15 cellular contexts compared by ENCODE assay signal in the genomic region with DNA sequence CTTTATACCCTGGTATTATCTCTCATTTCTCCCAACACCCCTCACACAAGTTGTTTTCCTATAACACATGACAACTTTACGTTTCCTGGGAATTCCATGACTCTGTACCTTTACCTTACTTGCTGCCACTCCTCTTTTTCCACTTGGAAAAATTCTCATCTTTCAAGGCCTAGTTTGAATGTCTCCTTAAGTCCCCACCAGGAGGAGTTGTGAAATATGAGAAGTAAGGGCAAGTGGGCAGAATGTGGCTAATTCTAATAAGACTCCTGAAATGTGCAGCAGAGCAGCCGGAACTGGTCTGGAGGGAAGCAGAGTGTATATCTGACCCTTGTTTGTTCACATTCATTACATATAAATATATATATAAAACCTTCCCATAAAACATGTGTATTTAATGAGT. TPM values are rescaled to one million over a fixed set of nuclear protein-coding genes. Genes with fewer than 3 reads are reported as not detected.
DNase-seq lines count a peak whose midpoint lies in the region; ATAC-seq and TF ChIP-seq lines count a peak whose summit lies in the region.
"Had no signal": no experiment of that assay in that cellular context is flagged by ENCODE, and none has a peak within 500 bp of the region (broad histone marks: within the 10 kb centered on the region; RNA-seq: fewer than 3 reads in every experiment).

No MANE protein-coding gene starts in this region.

- no peaks in the 10 kb centered on the region for H3K79me2 ChIP-seq in neural cell (replicated peaks; ENCODE audit: insufficient read depth, low read length)

- H3K4me3 ChIP-seq in fibroblast of mammary gland (ENCODE audit: control insufficient read depth, low read depth, low read length) (no peak overlapping the region), neural cell (ENCODE audit: low read length) (no peak overlapping the region)

- H3F3A ChIP-seq in neural cell (ENCODE audit: insufficient read depth, low read length, poor library complexity, severe bottlenecking), result no peaks in the 10 kb centered on the region

- TF ChIP-seq CTCF in fibroblast of mammary gland (conservative IDR thresholded peaks at IDR 0.05; ENCODE audit: control insufficient read depth, insufficient read depth, low read depth, low read length) (no peak), neural cell (IDR thresholded peaks at IDR 0.05; ENCODE audit: poor library complexity, severe bottlenecking) (no peak)

- H3K4me2 ChIP-seq in neural cell (ENCODE audit: low read length), result peak overlapping the region; percentile 5

- H3K9me3 ChIP-seq in neural cell (ENCODE audit: low read length), result no peaks in the 10 kb centered on the region

- no peak for TF ChIP-seq RAD21 in neural cell (conservative IDR thresholded peaks at IDR 0.05)

- no peak for ATAC-seq in stimulated activated memory B cell treated with anti-CD40 and anti-IgM and Interleukin-4, amounts not matched to agents 10 μg/mL and 1 μg/mL and 100 μg/mL, for 72 hours
- no peak for ATAC-seq in left lobe of liver
- ATAC-seq: stimulated activated effector memory CD8-positive, alpha-beta T cell treated with anti-CD3 and anti-CD28 coated beads, Interleukin-12 subunit alpha, Interleukin-12 subunit beta, amount 100 ng/mL, for 72 hours had no signal

- no peak overlapping the region for H3K4me3 Mint-ChIP-seq in stimulated activated memory B cell treated with anti-CD40 and anti-IgM and Interleukin-4, amounts not matched to agents 10 μg/mL and 1 μg/mL and 100 μg/mL, for 72 hours
- H3K4me3 Mint-ChIP-seq: stimulated activated effector memory CD8-positive, alpha-beta T cell treated with anti-CD3 and anti-CD28 coated beads, Interleukin-12 subunit alpha, Interleukin-12 subunit beta, amount 100 ng/mL, for 72 hours had no signal

- H3K27me3 Mint-ChIP-seq in stimulated activated memory B cell treated with anti-CD40 and anti-IgM and Interleukin-4, amounts not matched to agents 10 μg/mL and 1 μg/mL and 100 μg/mL, for 72 hours, result no peaks in the 10 kb centered on the region
- H3K27me3 Mint-ChIP-seq: progenitor cell of endocrine pancreas had no signal

- H4K20me1 ChIP-seq in neural cell (ENCODE audit: insufficient read depth), result no peaks in the 10 kb centered on the region

- no peak overlapping the region for H2AFZ ChIP-seq in neural cell (ENCODE audit: low read depth, low read length)

- no peak for TF ChIP-seq EP300 in neural cell (conservative IDR thresholded peaks at IDR 0.05; ENCODE audit: poor library complexity, severe bottlenecking)

- peak overlapping the region; percentile 90 for H3K27ac ChIP-seq in neural cell (ENCODE audit: low read length)

- H3K27ac Mint-ChIP-seq in stimulated activated memory B cell treated with anti-CD40 and anti-IgM and Interleukin-4, amounts not matched to agents 10 μg/mL and 1 μg/mL and 100 μg/mL, for 72 hours, result no peak overlapping the region
- H3K27ac Mint-ChIP-seq: progenitor cell of endocrine pancreas; stimulated activated effector memory CD8-positive, alpha-beta T cell treated with anti-CD3 and anti-CD28 coated beads, Interleukin-12 subunit alpha, Interleukin-12 subunit beta, amount 100 ng/mL, for 72 hours had no signal

- H3K9ac ChIP-seq in neural cell (ENCODE audit: low read length), result no peak overlapping the region

- H3K4me1 Mint-ChIP-seq in stimulated activated memory B cell treated with anti-CD40 and anti-IgM and Interleukin-4, amounts not matched to agents 10 μg/mL and 1 μg/mL and 100 μg/mL, for 72 hours, result no peaks in the 10 kb centered on the region
- H3K4me1 Mint-ChIP-seq: stimulated activated effector memory CD8-positive, alpha-beta T cell treated with anti-CD3 and anti-CD28 coated beads, Interleukin-12 subunit alpha, Interleukin-12 subunit beta, amount 100 ng/mL, for 72 hours had no signal

- no peaks in the 10 kb centered on the region for H3K27me3 ChIP-seq in neural cell (ENCODE audit: insufficient read depth, low read depth, low read length)

- peak; percentile 3 for DNase-seq in EL
- DNase-seq in RPMI7951 (ENCODE audit: low read depth), result peak; percentile 6
- peak; percentile 25 for DNase-seq in fibroblast of mammary gland (ENCODE audit: low read depth)
- no peak for DNase-seq in GF-D8 (lab: John Stamatoyannopoulos, UW)
- no peak for DNase-seq in DMS153 (lab: John Stamatoyannopoulos, UW)
- no peak for DNase-seq in left lobe of liver (ENCODE audit: low spot score)
- DNase-seq: activated CD4-positive, alpha-beta T cell treated with anti-CD3 and anti-CD28 coated beads, Interleukin-2, amount 50 U/mL, for 4 hours; NCI-H1436; NCI-H69; Right ventricle myocardium superior; T1000 had no signal

- no peaks in the 10 kb centered on the region for H3K9me3 Mint-ChIP-seq in stimulated activated memory B cell treated with anti-CD40 and anti-IgM and Interleukin-4, amounts not matched to agents 10 μg/mL and 1 μg/mL and 100 μg/mL, for 72 hours
- H3K9me3 Mint-ChIP-seq: stimulated activated effector memory CD8-positive, alpha-beta T cell treated with anti-CD3 and anti-CD28 coated beads, Interleukin-12 subunit alpha, Interleukin-12 subunit beta, amount 100 ng/mL, for 72 hours had no signal

- no peaks in the 10 kb centered on the region for H3K36me3 ChIP-seq in neural cell (ENCODE audit: insufficient read depth, low read length)

- H3K36me3 Mint-ChIP-seq in stimulated activated memory B cell treated with anti-CD40 and anti-IgM and Interleukin-4, amounts not matched to agents 10 μg/mL and 1 μg/mL and 100 μg/mL, for 72 hours, result peaks cover 7% of the 10 kb centered on the region

- no peaks in the 10 kb centered on the region for H3K9me2 ChIP-seq in neural cell (ENCODE audit: insufficient read depth, low read length)

TF ChIP-seq in neural cell, 6 proteins besides CTCF, POLR2A, EP300 and RAD21:
- TF ChIP-seq, protein P1, sequence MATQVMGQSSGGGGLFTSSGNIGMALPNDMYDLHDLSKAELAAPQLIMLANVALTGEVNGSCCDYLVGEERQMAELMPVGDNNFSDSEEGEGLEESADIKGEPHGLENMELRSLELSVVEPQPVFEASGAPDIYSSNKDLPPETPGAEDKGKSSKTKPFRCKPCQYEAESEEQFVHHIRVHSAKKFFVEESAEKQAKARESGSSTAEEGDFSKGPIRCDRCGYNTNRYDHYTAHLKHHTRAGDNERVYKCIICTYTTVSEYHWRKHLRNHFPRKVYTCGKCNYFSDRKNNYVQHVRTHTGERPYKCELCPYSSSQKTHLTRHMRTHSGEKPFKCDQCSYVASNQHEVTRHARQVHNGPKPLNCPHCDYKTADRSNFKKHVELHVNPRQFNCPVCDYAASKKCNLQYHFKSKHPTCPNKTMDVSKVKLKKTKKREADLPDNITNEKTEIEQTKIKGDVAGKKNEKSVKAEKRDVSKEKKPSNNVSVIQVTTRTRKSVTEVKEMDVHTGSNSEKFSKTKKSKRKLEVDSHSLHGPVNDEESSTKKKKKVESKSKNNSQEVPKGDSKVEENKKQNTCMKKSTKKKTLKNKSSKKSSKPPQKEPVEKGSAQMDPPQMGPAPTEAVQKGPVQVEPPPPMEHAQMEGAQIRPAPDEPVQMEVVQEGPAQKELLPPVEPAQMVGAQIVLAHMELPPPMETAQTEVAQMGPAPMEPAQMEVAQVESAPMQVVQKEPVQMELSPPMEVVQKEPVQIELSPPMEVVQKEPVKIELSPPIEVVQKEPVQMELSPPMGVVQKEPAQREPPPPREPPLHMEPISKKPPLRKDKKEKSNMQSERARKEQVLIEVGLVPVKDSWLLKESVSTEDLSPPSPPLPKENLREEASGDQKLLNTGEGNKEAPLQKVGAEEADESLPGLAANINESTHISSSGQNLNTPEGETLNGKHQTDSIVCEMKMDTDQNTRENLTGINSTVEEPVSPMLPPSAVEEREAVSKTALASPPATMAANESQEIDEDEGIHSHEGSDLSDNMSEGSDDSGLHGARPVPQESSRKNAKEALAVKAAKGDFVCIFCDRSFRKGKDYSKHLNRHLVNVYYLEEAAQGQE (IDR thresholded peaks at IDR 0.05; ENCODE audit: borderline replicate concordance), result no peak
- TF ChIP-seq MXI1 (conservative IDR thresholded peaks at IDR 0.05; ENCODE audit: poor library complexity, severe bottlenecking) (no peak), SMC3 (conservative IDR thresholded peaks at IDR 0.05; ENCODE audit: poor library complexity) (no peak), TAF1 (IDR thresholded peaks at IDR 0.05; ENCODE audit: low read depth) (no peak), EZH2 (IDR thresholded peaks at IDR 0.05; ENCODE audit: borderline replicate concordance, insufficient read depth, low read length, poor library complexity, severe bottlenecking) (no peak), POLR2AphosphoS5 (IDR thresholded peaks at IDR 0.05) (no peak)

RNA-seq across cellular contexts. Expression of gene BRCA1, which starts 39.7 kb away (rescaled TPM):
- total RNA-seq in RPMI7951 (2014; rRNA removed; shearing (Covaris generic)), result 34.2 and 34.6 TPM in 2 replicates
- 0.98 and 1.0 TPM in 2 replicates for polyA plus RNA-seq in neural cell
- polyA minus RNA-seq in neural cell, result 4.1 and 4.4 TPM in 2 replicates
- total RNA-seq in left lobe of liver, result 7.8 TPM

Comparison
In these comparisons a context has a peak if more than half of its experiments do, and no peak if none do; other contexts are left out.
1. DNase-seq: peak in EL (single experiment), RPMI7951 (single experiment) and fibroblast of mammary gland (single experiment); none in GF-D8 (single experiment), DMS153 (single experiment) and left lobe of liver (single experiment).